In genomic region chrX:49995021-49995731, GRCh38 we compare ENCODE assay signal across 12 cellular contexts.
A peak's percentile ranks its signal among the peaks of the same experiment; 100 is the strongest.
DNase-seq lines count a peak whose midpoint lies in the region; ATAC-seq and TF ChIP-seq lines count a peak whose summit lies in the region.
"Had no signal": no experiment of that assay in that cellular context is flagged by ENCODE, and none has a peak within 500 bp of the region (broad histone marks: within the 10 kb centered on the region; RNA-seq: fewer than 3 reads in every experiment).

No MANE protein-coding gene starts in this region.

- H3K27ac ChIP-seq in psoas muscle (peak overlapping the region; percentile 27), neural progenitor cell (no peak overlapping the region)
- no peak overlapping the region for H3K27ac ChIP-seq in naive thymus-derived CD4-positive, alpha-beta T cell (ENCODE audit: low read depth, low read length)
- H3K27ac ChIP-seq: body of pancreas, SK-N-MC had no signal

- no peaks in the 10 kb centered on the region for H3K4me1 Mint-ChIP-seq in neural progenitor cell
- H3K4me1 Mint-ChIP-seq in naive thymus-derived CD4-positive, alpha-beta T cell: no peaks in the 10 kb centered on the region

- H3K27ac Mint-ChIP-seq in neural progenitor cell: no peak overlapping the region
- H3K27ac Mint-ChIP-seq in naive thymus-derived CD4-positive, alpha-beta T cell: no peak overlapping the region
- H3K27ac Mint-ChIP-seq: H9 had no signal

- POLR2A ChIA-PET in naive thymus-derived CD4-positive, alpha-beta T cell (lab: Charles Lee): no interaction called here

- peak; percentile 57 to 87 (median 82) for ATAC-seq in psoas muscle
- no peak for ATAC-seq in HG03378 (IDR thresholded peaks at IDR 0.05; ENCODE audit: unreplicated experiment)
- no peak for ATAC-seq in naive thymus-derived CD4-positive, alpha-beta T cell
- ATAC-seq: body of pancreas had no signal

- CTCF ChIA-PET in naive thymus-derived CD4-positive, alpha-beta T cell (lab: Charles Lee): no interaction called here

- DNase-seq in GM04503 (ENCODE audit: low read depth): peak; percentile 36
- DNase-seq in RKO (ENCODE audit: low spot score): peak; percentile 30
- DNase-seq in fibroblast of mammary gland (ENCODE audit: low read depth): peak; percentile 53
- DNase-seq in psoas muscle: no peak
- no peak for DNase-seq in neural progenitor cell (ENCODE audit: low spot score)
- no peak for DNase-seq in cardiac septum (ENCODE audit: low spot score)
- DNase-seq in naive thymus-derived CD4-positive, alpha-beta T cell: no peak
- DNase-seq: body of pancreas; H9; stimulated activated naive CD4-positive, alpha-beta T cell treated with Interleukin-2 at 50 U/mL for 16 hours had no signal

- no peaks in the 10 kb centered on the region for H3K36me3 Mint-ChIP-seq in neural progenitor cell
- H3K36me3 Mint-ChIP-seq in naive thymus-derived CD4-positive, alpha-beta T cell: no peaks in the 10 kb centered on the region

- no peaks in the 10 kb centered on the region for H3F3A ChIP-seq in neural progenitor cell (ENCODE audit: low read depth)

- H3K27me3 ChIP-seq in psoas muscle (ENCODE audit: insufficient read depth in 3 of 3, low read length in 2 of 3): peaks cover 0 to 16% (median 0%) of the 10 kb centered on the region in 3 donors
- H3K27me3 ChIP-seq in neural progenitor cell: no peaks in the 10 kb centered on the region
- H3K27me3 ChIP-seq in naive thymus-derived CD4-positive, alpha-beta T cell (ENCODE audit: control insufficient read depth in 2 of 2, insufficient read depth in 2 of 2, low read length in 2 of 2): no peaks in the 10 kb centered on the region
- H3K27me3 ChIP-seq: body of pancreas had no signal

- TF ChIP-seq CTCF in fibroblast of mammary gland (conservative IDR thresholded peaks at IDR 0.05; ENCODE audit: control insufficient read depth, insufficient read depth, low read depth, low read length) (no peak), psoas muscle (IDR thresholded peaks at IDR 0.05) (no peak), neural progenitor cell (IDR thresholded peaks at IDR 0.05) (no peak)

- H3K4me3 ChIP-seq in fibroblast of mammary gland (ENCODE audit: control insufficient read depth, low read depth, low read length): no peak overlapping the region
- H3K4me3 ChIP-seq in psoas muscle: no peak overlapping the region
- no peak overlapping the region for H3K4me3 ChIP-seq in neural progenitor cell
- no peak overlapping the region for H3K4me3 ChIP-seq in naive thymus-derived CD4-positive, alpha-beta T cell (ENCODE audit: low read length)
- H3K4me3 ChIP-seq: body of pancreas, SK-N-MC had no signal

- peaks cover 3% of the 10 kb centered on the region for H3K9me3 Mint-ChIP-seq in neural progenitor cell
- H3K9me3 Mint-ChIP-seq in naive thymus-derived CD4-positive, alpha-beta T cell: peaks cover 0 to 1% (median 0%) of the 10 kb centered on the region in 11 donors

- H3K27me3 Mint-ChIP-seq in neural progenitor cell (ENCODE audit: insufficient read depth, low read depth): no peaks in the 10 kb centered on the region
- H3K27me3 Mint-ChIP-seq in naive thymus-derived CD4-positive, alpha-beta T cell: no peaks in the 10 kb centered on the region

- H3K9me3 ChIP-seq in psoas muscle (no peaks in the 10 kb centered on the region), neural progenitor cell (ENCODE audit: low read depth) (no peaks in the 10 kb centered on the region)
- no peaks in the 10 kb centered on the region for H3K9me3 ChIP-seq in naive thymus-derived CD4-positive, alpha-beta T cell (ENCODE audit: control insufficient read depth in 2 of 3, low read length in 3 of 3)
- H3K9me3 ChIP-seq: body of pancreas had no signal

- intact Hi-C loops in psoas muscle (cut with DNase I): no loop called here
- intact Hi-C loops in cardiac septum (cut with DNase I): no loop called here
- intact Hi-C loops in naive thymus-derived CD4-positive, alpha-beta T cell (cut with micrococcal nuclease): no loop called here

- no peaks in the 10 kb centered on the region for H4K20me1 ChIP-seq in neural progenitor cell (ENCODE audit: low read depth)

- WGBS in psoas muscle, 3 donors: 59 to 77% (median 62%) methylated on average over 11 of the region's 11 CpGs

- H3K36me3 ChIP-seq in psoas muscle (ENCODE audit: insufficient read depth in 1 of 2, low read depth in 1 of 2) (no peaks in the 10 kb centered on the region), neural progenitor cell (no peaks in the 10 kb centered on the region)
- no peaks in the 10 kb centered on the region for H3K36me3 ChIP-seq in naive thymus-derived CD4-positive, alpha-beta T cell (ENCODE audit: control insufficient read depth in 2 of 3, insufficient read depth in 3 of 3, low read length in 3 of 3)

- no peak overlapping the region for H3K4me2 ChIP-seq in neural progenitor cell

- H3K4me1 ChIP-seq in psoas muscle (peaks cover 16% of the 10 kb centered on the region), neural progenitor cell (no peaks in the 10 kb centered on the region)
- H3K4me1 ChIP-seq in naive thymus-derived CD4-positive, alpha-beta T cell (ENCODE audit: control insufficient read depth in 2 of 2, insufficient read depth in 2 of 2, low read length in 2 of 2): no peaks in the 10 kb centered on the region
- H3K4me1 ChIP-seq: body of pancreas had no signal

- no peak overlapping the region for H3K4me3 Mint-ChIP-seq in neural progenitor cell
- no peak overlapping the region for H3K4me3 Mint-ChIP-seq in naive thymus-derived CD4-positive, alpha-beta T cell
- H3K4me3 Mint-ChIP-seq: H9 had no signal

- H2AFZ ChIP-seq in neural progenitor cell (replicated peaks): no peak overlapping the region

- no peak overlapping the region for H3K9ac ChIP-seq in neural progenitor cell

- H3K79me2 ChIP-seq in neural progenitor cell (ENCODE audit: low read depth): no peaks in the 10 kb centered on the region

Comparison
In these comparisons a context has a peak if more than half of its experiments do, and no peak if none do; other contexts are left out.
1. DNase-seq: peak in GM04503 (single experiment), RKO (single experiment) and fibroblast of mammary gland (single experiment); none in psoas muscle (0 of 2), neural progenitor cell (single experiment), cardiac septum (single experiment) and naive thymus-derived CD4-positive, alpha-beta T cell (0 of 9).
2. ATAC-seq: peak in psoas muscle (4 of 4); none in HG03378 (single experiment) and naive thymus-derived CD4-positive, alpha-beta T cell (single experiment).